ENCODE assay signal across 8 cellular contexts in genomic region chr10:79022565-79023488, GRCh38. TPM values are rescaled to one million over a fixed set of nuclear protein-coding genes. Genes with fewer than 3 reads are reported as not detected.
DNase-seq lines count a peak whose midpoint lies in the region; ATAC-seq, FAIRE-seq and TF ChIP-seq lines count a peak whose summit lies in the region.

No MANE protein-coding gene starts in this region.

- H3K36me3 Mint-ChIP-seq in stimulated activated effector memory CD8-positive, alpha-beta T cell treated with anti-CD3 and anti-CD28 coated beads, Interleukin-12 subunit alpha, Interleukin-12 subunit beta, amount 100 ng/mL, for 72 hours, result peaks cover 4% of the 10 kb centered on the region

- intact Hi-C loops in HCT116 (cut with micrococcal nuclease), result no loop called here

- H3K4me1 ChIP-seq in HCT116 (ENCODE audit: control insufficient read depth in 1 of 2, insufficient read depth in 2 of 2, low read length in 2 of 2) (peaks cover 0 to 13% of the 10 kb centered on the region in 2 experiments; a peak in 2 of 4 replicates), OCI-LY1 (ENCODE audit: insufficient read depth, low read length, severe bottlenecking) (no peaks in the 10 kb centered on the region)

- H2AFZ ChIP-seq in HCT116 (ENCODE audit: low read depth, low read length, poor library complexity, severe bottlenecking), result peak overlapping the region; percentile 77
- H2AFZ ChIP-seq in OCI-LY1 (ENCODE audit: low read length), result no peak overlapping the region

- H3K36me3 ChIP-seq in HCT116 (ENCODE audit: control insufficient read depth in 1 of 2, insufficient read depth in 2 of 2, low read length in 2 of 2) (no peaks in the 10 kb centered on the region), OCI-LY1 (ENCODE audit: insufficient read depth, low read length) (no peaks in the 10 kb centered on the region)

- H3K4me3 ChIP-seq in HCT116 (replicated peaks in 1 of 2; ENCODE audit: low read depth in 1 of 2, low read length in 2 of 2) (peak overlapping the region; percentile 22 to 32; a peak in 2 of 4 replicates), OCI-LY1 (ENCODE audit: low read depth, low read length, poor library complexity, severe bottlenecking) (peak overlapping the region; percentile 38), fibroblast of villous mesenchyme (ENCODE audit: low read depth, low read length) (no peak overlapping the region)

- POLR2A ChIA-PET in HCT116 (lab: Charles Lee), result no interaction called here

- FAIRE-seq in GM12891 (lab: Jason Lieb, UNC), result no peak

- peak overlapping the region; percentile 65 for H3K4me2 ChIP-seq in HCT116 (ENCODE audit: low read length)
- H3K4me2 ChIP-seq in OCI-LY1 (ENCODE audit: low read length), result peak overlapping the region; percentile 49; the same call in 1 of the 2 replicates

- BruUV-seq in HCT116 (replicated peaks; lab: Mats Ljungman, UMichigan), result no TSS peak

- H4K20me1 ChIP-seq in HCT116 (ENCODE audit: insufficient read depth) (no peaks in the 10 kb centered on the region), OCI-LY1 (ENCODE audit: insufficient read depth, low read length) (no peaks in the 10 kb centered on the region)

- H3K9me2 ChIP-seq in HCT116 (ENCODE audit: insufficient read depth) (no peaks in the 10 kb centered on the region), OCI-LY1 (ENCODE audit: low read depth, low read length) (no peaks in the 10 kb centered on the region)

- CTCF ChIA-PET in HCT116 (lab: Charles Lee), result no interaction called here

- H3F3A ChIP-seq in OCI-LY1 (ENCODE audit: insufficient read depth, low read length), result no peaks in the 10 kb centered on the region

- DNase-seq in EH (ENCODE audit: low read depth) (peak; percentile 7), HCT116 (ENCODE audit: low read depth, low spot score) (peak; percentile 35), fibroblast of villous mesenchyme (ENCODE audit: low read depth) (peak; percentile 74), GM12891 (ENCODE audit: insufficient read length, low spot score) (no peak), SW 1271 (lab: John Stamatoyannopoulos, UW) (no peak)
- no peak for DNase-seq in stimulated activated effector memory CD8-positive, alpha-beta T cell treated with anti-CD3 and anti-CD28 coated beads, Interleukin-12 subunit alpha, Interleukin-12 subunit beta, amount 100 ng/mL, for 72 hours (ENCODE audit: low spot score in 2 of 2)

- peak overlapping the region; percentile 44 for H3K27ac Mint-ChIP-seq in stimulated activated effector memory CD8-positive, alpha-beta T cell treated with anti-CD3 and anti-CD28 coated beads, Interleukin-12 subunit alpha, Interleukin-12 subunit beta, amount 100 ng/mL, for 72 hours

- H3K9ac ChIP-seq in HCT116 (ENCODE audit: low read length) (no peak overlapping the region), OCI-LY1 (ENCODE audit: low read length) (no peak overlapping the region)

- H3K79me2 ChIP-seq in HCT116 (ENCODE audit: insufficient read depth, low read length) (no peaks in the 10 kb centered on the region), OCI-LY1 (ENCODE audit: insufficient read depth, low read length) (no peaks in the 10 kb centered on the region)

- peaks cover 42% of the 10 kb centered on the region for H3K4me1 Mint-ChIP-seq in stimulated activated effector memory CD8-positive, alpha-beta T cell treated with anti-CD3 and anti-CD28 coated beads, Interleukin-12 subunit alpha, Interleukin-12 subunit beta, amount 100 ng/mL, for 72 hours

- no peak for TF ChIP-seq POLR2A in HCT116 (IDR thresholded peaks at IDR 0.05; ENCODE audit: borderline replicate concordance, extremely low read depth, insufficient read depth, insufficient read length)
- no peak for TF ChIP-seq POLR2A in GM12891 (IDR thresholded peaks at IDR 0.05; ENCODE audit: low read depth, low read length)

- RAD21 ChIA-PET in HCT116 (lab: Charles Lee; ENCODE audit: low non-redundant PET in 1 of 2, low total read pairs in 2 of 2, uncharacterized antibody in 2 of 2, unreplicated experiment in 2 of 2), result no interaction called here

- H3K9me3 Mint-ChIP-seq in stimulated activated effector memory CD8-positive, alpha-beta T cell treated with anti-CD3 and anti-CD28 coated beads, Interleukin-12 subunit alpha, Interleukin-12 subunit beta, amount 100 ng/mL, for 72 hours, result no peaks in the 10 kb centered on the region

- H3K9me3 ChIP-seq in HCT116 (ENCODE audit: control insufficient read depth in 1 of 2, insufficient read depth in 1 of 2, low read depth in 1 of 2, low read length in 2 of 2) (no peaks in the 10 kb centered on the region; a peak in 1 of 4 replicates), OCI-LY1 (ENCODE audit: low read length) (no peaks in the 10 kb centered on the region)

- H3K27me3 ChIP-seq in HCT116 (ENCODE audit: insufficient read depth, low read length) (no peaks in the 10 kb centered on the region), OCI-LY1 (ENCODE audit: insufficient read depth, low read length) (peaks cover 8% of the 10 kb centered on the region; the same call in 1 of the 2 replicates)

- TF ChIP-seq CTCF in HCT116 (IDR thresholded peaks at IDR 0.05 in 2 of 3, conservative IDR thresholded peaks at IDR 0.05 in 1 of 3; ENCODE audit: borderline replicate concordance in 1 of 3, insufficient read depth in 1 of 3, low read depth in 2 of 3, low read length in 2 of 3) (no peak), OCI-LY1 (IDR thresholded peaks at IDR 0.05; ENCODE audit: low read length) (no peak), fibroblast of villous mesenchyme (IDR thresholded peaks at IDR 0.05; ENCODE audit: insufficient read depth, low read depth, low read length) (no peak)

- no peak for TF ChIP-seq RAD21 in HCT116 (IDR thresholded peaks at IDR 0.05; ENCODE audit: low read depth)

- H3K27ac ChIP-seq in HCT116 (ENCODE audit: low read depth, low read length) (no peak overlapping the region; the same call in 1 of the 2 replicates), OCI-LY1 (ENCODE audit: low read depth, low read length, poor library complexity, severe bottlenecking) (no peak overlapping the region)

- H3K4me3 Mint-ChIP-seq in stimulated activated effector memory CD8-positive, alpha-beta T cell treated with anti-CD3 and anti-CD28 coated beads, Interleukin-12 subunit alpha, Interleukin-12 subunit beta, amount 100 ng/mL, for 72 hours, result peak overlapping the region; percentile 33

- ATAC-seq in HCT116 (peak; percentile 100), HG03097 (IDR thresholded peaks at IDR 0.05; ENCODE audit: low FRiP score, unreplicated experiment) (no peak)
- ATAC-seq in stimulated activated effector memory CD8-positive, alpha-beta T cell treated with anti-CD3 and anti-CD28 coated beads, Interleukin-12 subunit alpha, Interleukin-12 subunit beta, amount 100 ng/mL, for 72 hours, result no peak

TF ChIP-seq in HCT116, 20 proteins besides CTCF, POLR2A, EP300 and RAD21:
- peak; percentile 71; the same call in 1 of the 2 replicates for TF ChIP-seq SP1 (IDR thresholded peaks at IDR 0.05; ENCODE audit: low read depth)
- no peak for TF ChIP-seq ZNF274 (IDR thresholded peaks at IDR 0.05; ENCODE audit: low read depth, low read length)
- no peak for TF ChIP-seq SRF (IDR thresholded peaks at IDR 0.05; ENCODE audit: low read depth)

TF ChIP-seq in GM12891, 5 proteins besides CTCF, POLR2A, EP300 and RAD21:
- TF ChIP-seq TAF1 (IDR thresholded peaks at IDR 0.05; ENCODE audit: low read depth, low read length) (no peak), POU2F2 (IDR thresholded peaks at IDR 0.05; ENCODE audit: low read depth, low read length) (no peak), POLR2AphosphoS5 (IDR thresholded peaks at IDR 0.05; ENCODE audit: low read depth, low read length) (no peak), SPI1 (IDR thresholded peaks at IDR 0.05; ENCODE audit: low read depth, low read length) (no peak), PAX5 (IDR thresholded peaks at IDR 0.05; ENCODE audit: insufficient read depth, low read length, severe bottlenecking) (no peak)

RNA-seq across cellular contexts. Expression of gene ZMIZ1, which starts 45.9 kb away (rescaled TPM):
- total RNA-seq in HCT116 (2021; ENCODE audit: unreplicated experiment) (28.4 TPM), fibroblast of villous mesenchyme (23.3 and 30.9 TPM in 2 replicates)
- polyA plus RNA-seq in HCT116 (2012), result 18.9 and 19.3 TPM in 2 replicates
- polyA plus RNA-seq in GM12891 (2012; ENCODE audit: low read depth, missing spikeins), result 21.2 TPM

Comparison
In these comparisons a context has a peak if more than half of its experiments do, and no peak if none do; other contexts are left out.
1. DNase-seq: peak in EH (single experiment), HCT116 (single experiment) and fibroblast of villous mesenchyme (single experiment); none in stimulated activated effector memory CD8-positive, alpha-beta T cell treated with anti-CD3 and anti-CD28 coated beads, Interleukin-12 subunit alpha, Interleukin-12 subunit beta, amount 100 ng/mL, for 72 hours (0 of 2), GM12891 (single experiment) and SW 1271 (0 of 2).